Comparison of ENCODE assay signal across 18 cellular contexts in genomic region chr16:30834130-30834740, GRCh38. TPM values are rescaled to one million over a fixed set of nuclear protein-coding genes. Genes with fewer than 3 reads are reported as not detected.
DNase-seq lines count a peak whose midpoint lies in the region; ATAC-seq, FAIRE-seq and TF ChIP-seq lines count a peak whose summit lies in the region.
"Had no signal": no experiment of that assay in that cellular context is flagged by ENCODE, and none has a peak within 500 bp of the region (broad histone marks: within the 10 kb centered on the region; RNA-seq: fewer than 3 reads in every experiment).

No MANE protein-coding gene starts in this region.

- TF ChIP-seq EP300 in H1 (IDR thresholded peaks at IDR 0.05; ENCODE audit: borderline replicate concordance in 1 of 2, low read depth in 2 of 2, low read length in 2 of 2): no peak

- H3K4me1 Mint-ChIP-seq in stimulated activated naive CD8-positive, alpha-beta T cell treated with anti-CD3 and anti-CD28 coated beads, Interleukin-15, amount 100 ng/mL, for 72 hours: no peaks in the 10 kb centered on the region
- no peaks in the 10 kb centered on the region; a peak in 1 of 4 replicates for H3K4me1 Mint-ChIP-seq in H9
- H3K4me1 Mint-ChIP-seq: CD4-positive, alpha-beta memory T cell had no signal

- no peak overlapping the region for H3K4me2 ChIP-seq in H1 (ENCODE audit: insufficient read depth in 1 of 2, low read depth in 2 of 2, low read length in 2 of 2)
- H3K4me2 ChIP-seq in osteoblast (ENCODE audit: insufficient read depth, low read length): no peak overlapping the region
- H3K4me2 ChIP-seq in H9 (ENCODE audit: insufficient read depth, insufficient read length, low read length): no peak overlapping the region
- H3K4me2 ChIP-seq: GM23338 had no signal

- H2BK120ac ChIP-seq in H1 (replicated peaks; ENCODE audit: low read depth, low read length) (no peak overlapping the region), H9 (ENCODE audit: low read depth, low read length, poor library complexity, severe bottlenecking) (no peak overlapping the region)

- H3K4me3 ChIP-seq in H1 (ENCODE audit: extremely low read depth in 1 of 4, insufficient read depth in 2 of 4, low read depth in 3 of 4, low read length in 4 of 4): no peak overlapping the region
- H3K4me3 ChIP-seq in osteoblast (ENCODE audit: insufficient read depth, low read length): no peak overlapping the region
- no peak overlapping the region for H3K4me3 ChIP-seq in esophagus squamous epithelium
- H3K4me3 ChIP-seq: GM23338 had no signal

- H3K56ac ChIP-seq in H1 (replicated peaks; ENCODE audit: insufficient read length, low read depth, low read length): no peak overlapping the region
- H3K56ac ChIP-seq in H9 (ENCODE audit: insufficient read length, low read depth, low read length): no peak overlapping the region

- H3K4me1 ChIP-seq in H1 (replicated peaks in 1 of 4; ENCODE audit: control insufficient read depth in 3 of 4, insufficient read depth in 4 of 4, low read length in 3 of 4) (no peaks in the 10 kb centered on the region), osteoblast (ENCODE audit: insufficient read depth, low read length) (no peaks in the 10 kb centered on the region), H9 (ENCODE audit: insufficient read depth, low read length) (no peaks in the 10 kb centered on the region), esophagus squamous epithelium (peaks cover 0 to 4% (median 0%) of the 10 kb centered on the region in 3 donors)

- H4K20me1 ChIP-seq in H1 (replicated peaks in 1 of 2; ENCODE audit: control insufficient read depth in 1 of 2, insufficient read depth in 2 of 2, low read length in 2 of 2) (no peaks in the 10 kb centered on the region), osteoblast (ENCODE audit: insufficient read depth, low read length) (no peaks in the 10 kb centered on the region), H9 (ENCODE audit: control insufficient read depth, insufficient read depth, insufficient read length) (no peaks in the 10 kb centered on the region)

- no peak for TF ChIP-seq CTCF in H1 (IDR thresholded peaks at IDR 0.05; ENCODE audit: control extremely low read depth in 1 of 3, insufficient read depth in 1 of 3, low read depth in 1 of 3, low read length in 3 of 3)
- TF ChIP-seq CTCF in osteoblast (IDR thresholded peaks at IDR 0.05; ENCODE audit: extremely low read depth, low read depth, low read length): no peak
- no peak for TF ChIP-seq CTCF in H9 (conservative IDR thresholded peaks at IDR 0.05)
- no peak for TF ChIP-seq CTCF in esophagus squamous epithelium (IDR thresholded peaks at IDR 0.05)

- H3K23me2 ChIP-seq in H1 (ENCODE audit: low read depth, low read length) (no peaks in the 10 kb centered on the region), H9 (ENCODE audit: insufficient read length, low read depth, low read length, poor library complexity, severe bottlenecking) (no peaks in the 10 kb centered on the region)

- H3K27me3 Mint-ChIP-seq in stimulated activated naive CD8-positive, alpha-beta T cell treated with anti-CD3 and anti-CD28 coated beads, Interleukin-15, amount 100 ng/mL, for 72 hours: no peaks in the 10 kb centered on the region
- H3K27me3 Mint-ChIP-seq in H9 (ENCODE audit: low read depth): peaks cover 29% of the 10 kb centered on the region
- H3K27me3 Mint-ChIP-seq: CD4-positive, alpha-beta memory T cell had no signal

- H3K9ac ChIP-seq in H1 (replicated peaks in 1 of 4; ENCODE audit: extremely low read depth in 1 of 4, low read depth in 3 of 4, low read length in 3 of 4) (no peak overlapping the region), H9 (ENCODE audit: extremely low read depth, insufficient read length, low read length) (no peak overlapping the region)

- H3K36me3 Mint-ChIP-seq in H9 (ENCODE audit: insufficient read depth in 1 of 3, low read depth in 3 of 3): no peaks in the 10 kb centered on the region
- H3K36me3 Mint-ChIP-seq: CD4-positive, alpha-beta memory T cell had no signal

- H2BK5ac ChIP-seq in H1 (ENCODE audit: low read depth, low read length): no peak overlapping the region
- H2BK5ac ChIP-seq in H9 (ENCODE audit: insufficient read length, low read length): no peak overlapping the region

- H3K79me1 ChIP-seq in H1 (ENCODE audit: low read depth, low read length) (no peaks in the 10 kb centered on the region), H9 (ENCODE audit: insufficient read depth, low read depth, low read length, poor library complexity, severe bottlenecking) (no peaks in the 10 kb centered on the region)

- no peak overlapping the region for H3K23ac ChIP-seq in H1 (ENCODE audit: insufficient read length)
- no peak overlapping the region for H3K23ac ChIP-seq in H9 (ENCODE audit: insufficient read length, low read depth, low read length)

- H3K79me2 ChIP-seq in H1 (ENCODE audit: control insufficient read depth in 1 of 2, insufficient read depth in 2 of 2, low read length in 2 of 2) (no peaks in the 10 kb centered on the region), osteoblast (ENCODE audit: insufficient read depth, low read length) (no peaks in the 10 kb centered on the region), H9 (ENCODE audit: insufficient read depth, low read length) (no peaks in the 10 kb centered on the region)

- no peaks in the 10 kb centered on the region for H3K9me3 ChIP-seq in H1 (ENCODE audit: insufficient read depth in 2 of 2, low read depth in 1 of 2, low read length in 1 of 2)
- H3K9me3 ChIP-seq in osteoblast (ENCODE audit: low read depth, low read length): no peaks in the 10 kb centered on the region
- no peaks in the 10 kb centered on the region for H3K9me3 ChIP-seq in H9 (ENCODE audit: control insufficient read depth, low read depth, low read length)
- H3K9me3 ChIP-seq in esophagus squamous epithelium: no peaks in the 10 kb centered on the region

- H3K4ac ChIP-seq in H1 (replicated peaks; ENCODE audit: insufficient read length, low read depth, low read length) (no peak overlapping the region), H9 (ENCODE audit: low read depth, low read length) (no peak overlapping the region)

- no peak overlapping the region for H3K27ac ChIP-seq in H1 (ENCODE audit: low read depth, low read length)
- H3K27ac ChIP-seq in osteoblast (ENCODE audit: low read depth, low read length): no peak overlapping the region
- no peak overlapping the region for H3K27ac ChIP-seq in H9 (ENCODE audit: insufficient read length, low read depth, low read length)
- H3K27ac ChIP-seq in esophagus squamous epithelium: no peak overlapping the region

- no peak overlapping the region for H3K18ac ChIP-seq in H1 (ENCODE audit: extremely low read depth, low read length)
- H3K18ac ChIP-seq in H9 (ENCODE audit: insufficient read length, low read depth, low read length): no peak overlapping the region

- no peak overlapping the region for H3K14ac ChIP-seq in H1 (ENCODE audit: insufficient read length)
- no peak overlapping the region; the same call in 1 of the 2 replicates for H3K14ac ChIP-seq in H9 (ENCODE audit: insufficient read depth, low read length)

- H4K5ac ChIP-seq in H1 (ENCODE audit: insufficient read length, low read depth, low read length) (no peak overlapping the region), H9 (ENCODE audit: insufficient read length, low read depth, low read length) (no peak overlapping the region)

- H2BK20ac ChIP-seq in H1 (ENCODE audit: low read length) (no peak overlapping the region), H9 (ENCODE audit: low read depth, low read length, poor library complexity, severe bottlenecking) (no peak overlapping the region)

- H2AFZ ChIP-seq in H1 (ENCODE audit: low read length) (no peak overlapping the region), osteoblast (ENCODE audit: low read length) (no peak overlapping the region), H9 (ENCODE audit: low read length) (no peak overlapping the region)
- H2AFZ ChIP-seq: GM23338 had no signal

- no peak for TF ChIP-seq POLR2A in H1 (IDR thresholded peaks at IDR 0.05; ENCODE audit: control extremely low read depth in 1 of 2, low read depth in 2 of 2, low read length in 2 of 2)
- TF ChIP-seq POLR2A in esophagus squamous epithelium (IDR thresholded peaks at IDR 0.05): no peak

- H2BK12ac ChIP-seq in H1 (ENCODE audit: low read depth, low read length): no peak overlapping the region
- H2BK12ac ChIP-seq in H9 (ENCODE audit: insufficient read length, low read depth, low read length): no peak overlapping the region

- no peak overlapping the region for H3T11ph ChIP-seq in H9 (ENCODE audit: low read length)

- H3K27me3 ChIP-seq in H1 (replicated peaks in 1 of 4; ENCODE audit: control insufficient read depth in 3 of 4, extremely low read depth in 1 of 4, insufficient read depth in 3 of 4, low read length in 3 of 4) (no peaks in the 10 kb centered on the region; a peak in 2 of 7 replicates), osteoblast (ENCODE audit: insufficient read depth, low read length) (no peaks in the 10 kb centered on the region), H9 (ENCODE audit: insufficient read depth, low read length) (no peaks in the 10 kb centered on the region; the same call in 1 of the 2 replicates), esophagus squamous epithelium (no peaks in the 10 kb centered on the region)

- no peak for TF ChIP-seq RAD21 in H1 (IDR thresholded peaks at IDR 0.05 in 1 of 2, conservative IDR thresholded peaks at IDR 0.05 in 1 of 2; ENCODE audit: low read depth in 2 of 2, low read length in 2 of 2)

- peak; percentile 23 for ATAC-seq in stimulated activated naive CD8-positive, alpha-beta T cell treated with anti-CD3 and anti-CD28 coated beads, Interleukin-15, amount 100 ng/mL, for 72 hours
- no peak for ATAC-seq in stimulated activated naive CD8-positive, alpha-beta T cell treated with anti-CD3 and anti-CD28 coated beads, Interleukin-15, Interleukin-2, amounts not matched to agents 100 U/mL and 50 U/mL, for 24 hours
- ATAC-seq: GM23338, HCT116 had no signal

- H3K27ac Mint-ChIP-seq in stimulated activated naive CD8-positive, alpha-beta T cell treated with anti-CD3 and anti-CD28 coated beads, Interleukin-15, amount 100 ng/mL, for 72 hours: no peak overlapping the region
- no peak overlapping the region for H3K27ac Mint-ChIP-seq in H9
- H3K27ac Mint-ChIP-seq: CD4-positive, alpha-beta memory T cell; GM23338 had no signal

- no peaks in the 10 kb centered on the region for H3K36me3 ChIP-seq in H1 (ENCODE audit: control insufficient read depth in 2 of 4, insufficient read depth in 4 of 4, low read length in 3 of 4)
- H3K36me3 ChIP-seq in osteoblast (ENCODE audit: insufficient read depth, low read length): no peaks in the 10 kb centered on the region
- no peaks in the 10 kb centered on the region for H3K36me3 ChIP-seq in esophagus squamous epithelium

- 89% methylated on average over 35 of the region's 44 CpGs; no CpG with 5 or more reads in 1 of the 2 experiments for WGBS in H1 (ENCODE audit: extremely low coverage in 1 of 2, insufficient coverage in 1 of 2, insufficient read length in 1 of 2, insufficient replicate concordance in 2 of 2, low coverage in 1 of 2, low lambda C conversion rate in 2 of 2, missing lambda C conversion rate in 1 of 2), 2 experiments
- WGBS in H9 (ENCODE audit: extremely low coverage, insufficient read length, low lambda C conversion rate): no CpG with 5 or more reads among the region's 44 CpGs
- 87% methylated on average over 3 of the region's 44 CpGs for WGBS in esophagus squamous epithelium, 2 donors

- CTCF ChIA-PET in H1 (lab: Charles Lee; ENCODE audit: partially characterized antibody): interaction anchor here (1.6 to 3.1 kb wide), 3 partner anchors 10 to 20 kb away, joined by 4 to 20 read pairs (median 9); no protein-coding TSS in a partner anchor

- no peak overlapping the region for H3K4me3 Mint-ChIP-seq in stimulated activated naive CD8-positive, alpha-beta T cell treated with anti-CD3 and anti-CD28 coated beads, Interleukin-15, amount 100 ng/mL, for 72 hours
- H3K4me3 Mint-ChIP-seq in H9: no peak overlapping the region
- H3K4me3 Mint-ChIP-seq: CD4-positive, alpha-beta memory T cell; GM23338 had no signal

- no peaks in the 10 kb centered on the region for H3K9me3 Mint-ChIP-seq in stimulated activated naive CD8-positive, alpha-beta T cell treated with anti-CD3 and anti-CD28 coated beads, Interleukin-15, amount 100 ng/mL, for 72 hours
- H3K9me3 Mint-ChIP-seq in H9: no peaks in the 10 kb centered on the region
- H3K9me3 Mint-ChIP-seq: CD4-positive, alpha-beta memory T cell; GM23338 had no signal

- intact Hi-C loops in esophagus squamous epithelium (cut with DNase I): no loop called here

- no peak for DNase-seq in stimulated activated naive CD8-positive, alpha-beta T cell treated with anti-CD3 and anti-CD28 coated beads, Interleukin-15, amount 100 ng/mL, for 72 hours
- no peak for DNase-seq in stimulated activated naive CD8-positive, alpha-beta T cell treated with anti-CD3 and anti-CD28 coated beads, Interleukin-15, Interleukin-2, amounts not matched to agents 100 U/mL and 50 U/mL, for 24 hours
- DNase-seq in H1 (ENCODE audit: low read depth in 1 of 2, low spot score in 2 of 2): no peak
- DNase-seq in osteoblast (ENCODE audit: insufficient read length, low spot score, missing footprints): peak; percentile 55
- DNase-seq in H9: no peak
- DNase-seq in esophagus squamous epithelium (lab: John Stamatoyannopoulos, UW): no peak
- DNase-seq: C1 segment of cervical spinal cord; Calu3; CD4-positive, alpha-beta memory T cell; COR-L47; DMS53; DMS79 treated with DMSO at 0.1 percent for 48 hours; GF-D8 had no signal

- H4K91ac ChIP-seq in H1 (replicated peaks; ENCODE audit: insufficient read length, low read length) (no peak overlapping the region), H9 (ENCODE audit: insufficient read length, low read depth, low read length) (no peak overlapping the region)

- POLR2A ChIA-PET in H1 (lab: Charles Lee; ENCODE audit: partially characterized antibody): interaction anchor here (1.0 kb wide), 1 partner anchor 56 kb away, joined by 3 read pairs; no protein-coding TSS in a partner anchor

- peak overlapping the region; percentile 3; the same call in 1 of the 2 replicates for H4K8ac ChIP-seq in H1 (ENCODE audit: extremely low read depth, insufficient read depth, low read length)
- H4K8ac ChIP-seq in H9 (replicated peaks; ENCODE audit: insufficient read length, low read depth, low read length): no peak overlapping the region

- H2BK15ac ChIP-seq in H1 (ENCODE audit: low read length): no peak overlapping the region
- no peak overlapping the region for H2BK15ac ChIP-seq in H9 (ENCODE audit: low read depth, low read length)

- H2AK5ac ChIP-seq in H1 (ENCODE audit: low read depth, low read length) (no peak overlapping the region), H9 (ENCODE audit: insufficient read length, low read length) (no peak overlapping the region)

- FAIRE-seq in H1 (lab: Jason Lieb, UNC): no peak
- FAIRE-seq: GM12891, GM18507, H54 had no signal

RNA-seq across cellular contexts. Expression of gene ZNF629, which starts 47.2 kb away (rescaled TPM):
- 19.3 and 19.5 TPM in 2 replicates for total RNA-seq in H1 (2021; fragmentation: NEBNext Ultra II Directional; extraction: Animal tissue kit (Norgen Biotek cat#: 25700))
- 11.0 and 13.6 TPM in 2 replicates for polyA plus RNA-seq in H1 (2011; rRNA removed)
- polyA plus RNA-seq in H1 (2011; cell fraction: cytosol; rRNA removed): 8.2 TPM
- polyA plus RNA-seq in H1 (2011; cell fraction: nucleus; rRNA removed): 21.5 TPM
- 14.4 to 17.5 TPM (median 15.0 TPM) in 4 replicates for polyA plus RNA-seq in H1 (2012, experiment 1 of 2)
- polyA plus RNA-seq in H1 (2012, experiment 2 of 2): 11.9 TPM
- 12.5 TPM for polyA plus RNA-seq in H1 (2013, experiment 1 of 2)
- polyA plus RNA-seq in H1 (2013, experiment 2 of 2): 11.1 TPM
- polyA minus RNA-seq in H1 (2011; rRNA and poly(A)+ RNA removed): 9.9 and 11.1 TPM in 2 replicates
- 10.2 TPM for polyA minus RNA-seq in H1 (2011; cell fraction: cytosol; rRNA and poly(A)+ RNA removed)
- polyA minus RNA-seq in H1 (2011; cell fraction: nucleus; rRNA and poly(A)+ RNA removed): 18.8 TPM
- total RNA-seq in osteoblast: 15.3 and 16.3 TPM in 2 replicates
- total RNA-seq in H9 (2021): 20.0 TPM in 2 replicates
- 10 to 100 TPM in 1 of 4 donors, 1 to 10 TPM in 3; 5.0 to 11.4 (median 6.2) TPM for total RNA-seq in esophagus squamous epithelium

RNA-seq across cellular contexts. Expression of gene BCL7C, which starts 59.6 kb away (rescaled TPM):
- 16.5 and 17.2 TPM in 2 replicates for total RNA-seq in H1 (2021; fragmentation: NEBNext Ultra II Directional; extraction: Animal tissue kit (Norgen Biotek cat#: 25700))
- 8.6 and 10.9 TPM in 2 replicates for polyA plus RNA-seq in H1 (2011; rRNA removed)
- 11.8 TPM for polyA plus RNA-seq in H1 (2011; cell fraction: cytosol; rRNA removed)
- 9.4 TPM for polyA plus RNA-seq in H1 (2011; cell fraction: nucleus; rRNA removed)
- 7.8 to 12.6 TPM (median 11.7 TPM) in 4 replicates for polyA plus RNA-seq in H1 (2012, experiment 1 of 2)
- 8.9 TPM for polyA plus RNA-seq in H1 (2012, experiment 2 of 2)
- 19.0 TPM for polyA plus RNA-seq in H1 (2013, experiment 1 of 2)
- polyA plus RNA-seq in H1 (2013, experiment 2 of 2): 19.9 TPM
- 1.2 and 1.8 TPM in 2 replicates for polyA minus RNA-seq in H1 (2011; rRNA and poly(A)+ RNA removed)
- polyA minus RNA-seq in H1 (2011; cell fraction: cytosol; rRNA and poly(A)+ RNA removed): 5.0 TPM
- polyA minus RNA-seq in H1 (2011; cell fraction: nucleus; rRNA and poly(A)+ RNA removed): 4.0 TPM
- total RNA-seq in osteoblast (33.3 and 36.2 TPM in 2 replicates), H9 (2021) (17.5 and 18.3 TPM in 2 replicates), esophagus squamous epithelium (10 to 100 TPM; 16.2 to 41.4 (median 25.8) TPM)
